Comparison of ENCODE assay signal across 14 cellular contexts in the genomic region with DNA sequence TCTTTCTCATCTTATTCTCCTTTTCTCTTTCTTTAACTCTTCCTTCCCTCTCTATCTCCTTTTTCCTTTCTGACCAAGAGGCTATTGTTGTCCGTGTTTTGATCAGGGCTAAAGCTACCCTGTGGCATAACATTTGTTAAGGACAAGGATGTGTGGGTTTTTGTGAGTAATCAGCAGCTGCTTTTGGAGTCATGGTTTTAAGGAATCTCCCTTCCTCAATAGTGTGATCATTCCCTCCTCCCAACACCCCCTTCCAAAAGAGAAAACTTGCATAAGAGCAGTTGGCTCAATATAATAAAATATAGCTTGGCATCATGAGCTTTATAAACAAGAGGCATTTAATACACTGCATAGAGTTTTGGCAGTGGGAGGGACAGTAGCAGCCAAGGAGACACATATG.
DNase-seq lines count a peak whose midpoint lies in the region; ATAC-seq, FAIRE-seq and TF ChIP-seq lines count a peak whose summit lies in the region.
"Had no signal": no experiment of that assay in that cellular context is flagged by ENCODE, and none has a peak within 500 bp of the region (broad histone marks: within the 10 kb centered on the region; RNA-seq: fewer than 3 reads in every experiment).

No MANE protein-coding gene starts in this region.

- H3K4me1 Mint-ChIP-seq in HFFc6 (ENCODE audit: low read depth): peaks cover 41% of the 10 kb centered on the region
- H3K4me1 Mint-ChIP-seq: naive thymus-derived CD8-positive, alpha-beta T cell had no signal

- WGBS in A549 (ENCODE audit: missing lambda C conversion rate): 72% methylated on average over 1 of the region's 1 CpG
- WGBS in mammary epithelial cell (ENCODE audit: low coverage, missing lambda C conversion rate): 25% methylated on average over 1 of the region's 1 CpG

- dilution Hi-C loops in mammary epithelial cell (cut with HindIII; ENCODE audit: low sequenced_read_pairs): no loop called here

- H4K20me1 ChIP-seq in mammary epithelial cell (ENCODE audit: insufficient read depth, low read length): no peaks in the 10 kb centered on the region

- DNase-seq in A549 (ENCODE audit: low read depth in 1 of 2, low spot score in 1 of 2) (no peak), HFFc6 (no peak), mammary epithelial cell (peak; percentile 80), kidney epithelial cell (ENCODE audit: low read depth) (peak; percentile 31), mucosa of gallbladder (ENCODE audit: low spot score) (no peak)
- DNase-seq in central memory CD4-positive, alpha-beta T cell: no peak
- DNase-seq in activated naive CD4-positive, alpha-beta T cell treated with anti-CD3 and anti-CD28 coated beads, Interleukin-2, amount 50 U/mL, for 72 hours (ENCODE audit: low spot score in 2 of 2): no peak
- DNase-seq: ACHN; naive thymus-derived CD8-positive, alpha-beta T cell; retina; stimulated activated CD4-positive, alpha-beta T cell treated with anti-CD3 and anti-CD28 coated beads, Interleukin-2, amount 100 ng/mL, for 24 hours had no signal

- no peaks in the 10 kb centered on the region for H3K27me3 ChIP-seq in mammary epithelial cell (ENCODE audit: insufficient read depth, low read length)
- H3K27me3 ChIP-seq in kidney epithelial cell (ENCODE audit: control insufficient read depth, insufficient read depth, low read length): no peaks in the 10 kb centered on the region

- H3K9me3 ChIP-seq in A549 (no peaks in the 10 kb centered on the region), mammary epithelial cell (replicated peaks; ENCODE audit: insufficient read depth, low read length) (no peaks in the 10 kb centered on the region)
- H3K9me3 ChIP-seq: thoracic aorta had no signal

- H3K4me1 ChIP-seq in A549: peaks cover 26% of the 10 kb centered on the region
- peaks cover 14% of the 10 kb centered on the region for H3K4me1 ChIP-seq in mammary epithelial cell (ENCODE audit: insufficient read depth, low read length)

- FAIRE-seq in A549 (lab: Jason Lieb, UNC): peak; percentile 59

- H3K27ac Mint-ChIP-seq in HFFc6: peak overlapping the region; percentile 72
- no peak overlapping the region for H3K27ac Mint-ChIP-seq in activated naive CD4-positive, alpha-beta T cell treated with anti-CD3 and anti-CD28 coated beads, Interleukin-2, amount 50 U/mL, for 72 hours
- H3K27ac Mint-ChIP-seq: activated naive CD8-positive, alpha-beta T cell; naive thymus-derived CD8-positive, alpha-beta T cell had no signal

- H3K9me3 Mint-ChIP-seq in HFFc6: no peaks in the 10 kb centered on the region
- no peaks in the 10 kb centered on the region for H3K9me3 Mint-ChIP-seq in activated naive CD4-positive, alpha-beta T cell treated with anti-CD3 and anti-CD28 coated beads, Interleukin-2, amount 50 U/mL, for 72 hours

- no peak overlapping the region for H2AFZ ChIP-seq in mammary epithelial cell (ENCODE audit: low read depth, low read length)

- peak overlapping the region; percentile 58 for H3K4me3 Mint-ChIP-seq in HFFc6
- H3K4me3 Mint-ChIP-seq: activated naive CD8-positive, alpha-beta T cell; naive thymus-derived CD8-positive, alpha-beta T cell had no signal

- H3K4me2 ChIP-seq in A549: no peak overlapping the region
- peak overlapping the region; percentile 25 for H3K4me2 ChIP-seq in mammary epithelial cell (ENCODE audit: insufficient read depth, low read depth, low read length)

- H3K36me3 ChIP-seq in mammary epithelial cell (ENCODE audit: insufficient read depth, low read length) (no peaks in the 10 kb centered on the region), kidney epithelial cell (ENCODE audit: control insufficient read depth, insufficient read depth, low read length) (no peaks in the 10 kb centered on the region)
- H3K36me3 ChIP-seq: thoracic aorta had no signal

- no peak overlapping the region for H3K9ac ChIP-seq in mammary epithelial cell (ENCODE audit: insufficient read depth, low read length)

- intact Hi-C loops in mammary epithelial cell (cut with micrococcal nuclease): no loop called here

- no peaks in the 10 kb centered on the region for H3K27me3 Mint-ChIP-seq in HFFc6 (ENCODE audit: insufficient read depth)
- H3K27me3 Mint-ChIP-seq: activated naive CD8-positive, alpha-beta T cell had no signal

- BruUV-seq in mammary epithelial cell (replicated peaks; lab: Mats Ljungman, UMichigan): no TSS peak

- TF ChIP-seq EP300 in A549 (IDR thresholded peaks at IDR 0.05): no peak

- no peaks in the 10 kb centered on the region for H3K36me3 Mint-ChIP-seq in HFFc6 (ENCODE audit: low read depth)
- no peaks in the 10 kb centered on the region for H3K36me3 Mint-ChIP-seq in activated naive CD4-positive, alpha-beta T cell treated with anti-CD3 and anti-CD28 coated beads, Interleukin-2, amount 50 U/mL, for 72 hours
- H3K36me3 Mint-ChIP-seq: activated naive CD8-positive, alpha-beta T cell; naive thymus-derived CD8-positive, alpha-beta T cell had no signal

- TF ChIP-seq CTCF in A549 (IDR thresholded peaks at IDR 0.05) (no peak), HFFc6 (IDR thresholded peaks at IDR 0.05) (no peak), mammary epithelial cell (conservative IDR thresholded peaks at IDR 0.05 in 1 of 2, IDR thresholded peaks at IDR 0.05 in 1 of 2; ENCODE audit: extremely low read depth in 1 of 2, insufficient read depth in 1 of 2, low read depth in 1 of 2, low read length in 2 of 2) (no peak), kidney epithelial cell (IDR thresholded peaks at IDR 0.05; ENCODE audit: insufficient read depth, low read length, poor library complexity, severe bottlenecking) (no peak)

- in situ Hi-C loops in mammary epithelial cell (cut with MboI; ENCODE audit: low sequenced_read_pairs in 2 of 2): no loop called here

- peaks cover 33% of the 10 kb centered on the region for H3K79me2 ChIP-seq in mammary epithelial cell (ENCODE audit: insufficient read depth, low read length)

- no peak for ATAC-seq in A549
- ATAC-seq in GM18498 (IDR thresholded peaks at IDR 0.05; ENCODE audit: unreplicated experiment): no peak
- no peak for ATAC-seq in activated naive CD4-positive, alpha-beta T cell treated with anti-CD3 and anti-CD28 coated beads, Interleukin-2, amount 50 U/mL, for 72 hours
- ATAC-seq: naive thymus-derived CD8-positive, alpha-beta T cell had no signal

- H3K4me3 ChIP-seq in A549 (no peak overlapping the region), mammary epithelial cell (replicated peaks in 1 of 3; ENCODE audit: insufficient read depth in 1 of 3, low read depth in 2 of 3, low read length in 3 of 3) (no peak overlapping the region), kidney epithelial cell (ENCODE audit: low read depth, low read length) (no peak overlapping the region)
- H3K4me3 ChIP-seq: thoracic aorta had no signal

- TF ChIP-seq POLR2A in A549 (IDR thresholded peaks at IDR 0.05; ENCODE audit: low read length): no peak

- POLR2A ChIA-PET in A549 (lab: Yijun Ruan, JAX): no interaction called here

- TF ChIP-seq RAD21 in A549 (conservative IDR thresholded peaks at IDR 0.05 in 1 of 2, IDR thresholded peaks at IDR 0.05 in 1 of 2): no peak

- CTCF ChIA-PET in A549 (lab: Yijun Ruan, JAX): interaction anchor here (1.1 to 1.2 kb wide), 2 partner anchors 9 to 13 kb away, joined by 3 to 4 read pairs; no protein-coding TSS in a partner anchor
- CTCF ChIA-PET in mammary epithelial cell (lab: Charles Lee; ENCODE audit: low non-redundant PET): no interaction called here

- H3K27ac ChIP-seq in A549: no peak overlapping the region
- peak overlapping the region; percentile 65 for H3K27ac ChIP-seq in mammary epithelial cell (ENCODE audit: insufficient read depth, low read depth, low read length)
- H3K27ac ChIP-seq: thoracic aorta had no signal

TF ChIP-seq in A549, 52 proteins besides CTCF, POLR2A, EP300 and RAD21:
- TF ChIP-seq ESRRA (IDR thresholded peaks at IDR 0.05; ENCODE audit: borderline replicate concordance, low read length): no peak
- TF ChIP-seq ZNF302 (CRISPR knock-in tag; IDR thresholded peaks at IDR 0.05): no peak
- TF ChIP-seq HOXA7 (CRISPR knock-in tag; IDR thresholded peaks at IDR 0.05): no peak
- TF ChIP-seq TFCP2L1 (CRISPR knock-in tag; IDR thresholded peaks at IDR 0.05): no peak
- TF ChIP-seq POLR2AphosphoS2 (conservative IDR thresholded peaks at IDR 0.05; ENCODE audit: low read length): no peak
- TF ChIP-seq HOXB13 (CRISPR knock-in tag; IDR thresholded peaks at IDR 0.05; ENCODE audit: low read depth): no peak
- no peak for TF ChIP-seq MAZ (IDR thresholded peaks at IDR 0.05; ENCODE audit: borderline replicate concordance, low read depth, low read length)
- no peak for TF ChIP-seq JUN (IDR thresholded peaks at IDR 0.05)

Comparison
In these comparisons a context has a peak if more than half of its experiments do, and no peak if none do; other contexts are left out.
1. DNase-seq: peak in mammary epithelial cell (single experiment) and kidney epithelial cell (single experiment); none in A549 (0 of 2), HFFc6 (single experiment), central memory CD4-positive, alpha-beta T cell (single experiment), activated naive CD4-positive, alpha-beta T cell treated with anti-CD3 and anti-CD28 coated beads, Interleukin-2, amount 50 U/mL, for 72 hours (0 of 2) and mucosa of gallbladder (single experiment).